ENCODE assay signal across 8 cellular contexts in the genomic region with DNA sequence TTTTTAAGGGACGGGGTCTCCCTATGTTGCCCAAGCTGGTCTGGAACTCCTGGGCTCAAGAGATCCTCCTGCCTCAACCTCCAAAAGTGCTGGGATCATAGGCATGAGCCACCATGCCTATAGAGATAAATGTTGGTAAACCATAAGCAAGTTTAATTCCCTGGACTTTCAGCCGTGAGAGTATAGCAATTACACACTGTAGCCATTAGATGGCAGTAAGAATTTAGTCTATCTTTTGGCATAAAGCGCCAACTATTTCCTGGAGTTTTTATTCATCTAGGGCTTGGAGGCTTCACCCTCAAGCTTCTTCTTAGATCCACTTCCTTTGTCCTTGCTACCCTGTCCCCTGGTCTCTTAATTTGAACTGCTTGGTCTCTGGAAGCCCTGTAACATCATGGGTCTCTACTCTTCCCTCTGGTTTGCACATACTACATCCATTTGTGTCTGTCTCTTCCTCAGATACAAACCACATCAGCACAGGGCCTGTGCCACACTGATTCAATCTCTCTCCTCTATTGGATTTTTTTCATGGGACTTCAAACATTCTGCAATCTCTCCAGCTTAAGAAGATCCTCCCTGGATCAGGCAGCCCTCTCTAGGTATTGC. TPM values are rescaled to one million over a fixed set of nuclear protein-coding genes. Genes with fewer than 3 reads are reported as not detected.
DNase-seq lines count a peak whose midpoint lies in the region; ATAC-seq, FAIRE-seq and TF ChIP-seq lines count a peak whose summit lies in the region.

No MANE protein-coding gene starts in this region.

- TF ChIP-seq POLR2A in H1 (IDR thresholded peaks at IDR 0.05; ENCODE audit: control extremely low read depth in 1 of 2, low read depth in 2 of 2, low read length in 2 of 2) = no peak

- CTCF ChIA-PET in activated naive CD4-positive, alpha-beta T cell treated with anti-CD3 and anti-CD28 coated beads for 36 hours (lab: Charles Lee) = interaction anchor here (0.6 to 6.7 kb wide), 11 partner anchors 10 to 1145 kb away, joined by 3 to 71 read pairs (median 6); a partner anchor contains a TSS
- CTCF ChIA-PET in H1 (lab: Charles Lee; ENCODE audit: partially characterized antibody) = interaction anchor here (0.6 to 8.0 kb wide), 40 partner anchors 9 to 480 kb away, joined by 3 to 106 read pairs (median 4); a partner anchor contains a TSS

- H3K27me3 Mint-ChIP-seq in activated naive CD4-positive, alpha-beta T cell treated with anti-CD3 and anti-CD28 coated beads for 36 hours (ENCODE audit: low read depth) = peaks cover 7% of the 10 kb centered on the region

- intact Hi-C loops in activated naive CD4-positive, alpha-beta T cell treated with anti-CD3 and anti-CD28 coated beads for 36 hours (cut with micrococcal nuclease) = loop anchor here (1.0 to 2.0 kb wide), 3 partner anchors 94 to 206 kb away; a partner anchor contains a TSS
- intact Hi-C loops in mucosa of descending colon (cut with DNase I, micrococcal nuclease) = loop anchor here (5.0 to 10.0 kb wide), 2 partner anchors 92 to 94 kb away; a partner anchor contains a TSS

- H2AK5ac ChIP-seq in H1 (ENCODE audit: low read depth, low read length) = no peak overlapping the region

- H3K4me1 Mint-ChIP-seq in activated naive CD4-positive, alpha-beta T cell treated with anti-CD3 and anti-CD28 coated beads for 36 hours (ENCODE audit: low read depth) = no peaks in the 10 kb centered on the region

- H3K14ac ChIP-seq in H1 (ENCODE audit: insufficient read length) = no peak overlapping the region

- no peak overlapping the region for H2BK20ac ChIP-seq in H1 (ENCODE audit: low read length)

- no peaks in the 10 kb centered on the region for H3K9me3 Mint-ChIP-seq in activated naive CD4-positive, alpha-beta T cell treated with anti-CD3 and anti-CD28 coated beads, Interleukin-2, amount 50 U/mL, for 72 hours
- no peaks in the 10 kb centered on the region for H3K9me3 Mint-ChIP-seq in activated naive CD4-positive, alpha-beta T cell treated with anti-CD3 and anti-CD28 coated beads for 36 hours

- H3K79me1 ChIP-seq in H1 (ENCODE audit: low read depth, low read length) = no peaks in the 10 kb centered on the region; the same call in 1 of the 2 replicates

- no peak overlapping the region for H3K23ac ChIP-seq in H1 (ENCODE audit: insufficient read length)

- no peaks in the 10 kb centered on the region for H3K79me2 ChIP-seq in H1 (ENCODE audit: control insufficient read depth in 1 of 2, insufficient read depth in 2 of 2, low read length in 2 of 2)

- TF ChIP-seq EP300 in H1 (IDR thresholded peaks at IDR 0.05; ENCODE audit: borderline replicate concordance in 1 of 2, low read depth in 2 of 2, low read length in 2 of 2) = no peak

- peak in 1 of 2 donors; percentile 9 for DNase-seq in activated naive CD4-positive, alpha-beta T cell treated with anti-CD3 and anti-CD28 coated beads, Interleukin-2, amount 50 U/mL, for 72 hours (ENCODE audit: low spot score in 2 of 2)
- DNase-seq in activated naive CD4-positive, alpha-beta T cell treated with anti-CD3 and anti-CD28 coated beads for 36 hours = no peak
- DNase-seq in HuH-7.5 (ENCODE audit: low spot score) = peak; percentile 19
- DNase-seq in RPMI7951 (ENCODE audit: low read depth) = peak; percentile 67
- no peak for DNase-seq in H1 (ENCODE audit: low read depth in 1 of 2, low spot score in 2 of 2)
- peak in 1 of 3 donors; percentile 21 for DNase-seq in mucosa of descending colon
- DNase-seq in GOT3 (lab: John Stamatoyannopoulos, UW) = no peak

- H3K18ac ChIP-seq in H1 (ENCODE audit: extremely low read depth, low read length) = no peak overlapping the region

- peak; percentile 72 to 79 for ATAC-seq in activated naive CD4-positive, alpha-beta T cell treated with anti-CD3 and anti-CD28 coated beads, Interleukin-2, amount 50 U/mL, for 72 hours
- ATAC-seq in GM21737 (IDR thresholded peaks at IDR 0.05; ENCODE audit: unreplicated experiment) = peak; percentile 48
- peak; percentile 83 for ATAC-seq in mucosa of descending colon

- H3K9me3 ChIP-seq in H1 (ENCODE audit: insufficient read depth in 2 of 2, low read depth in 1 of 2, low read length in 1 of 2) (no peaks in the 10 kb centered on the region), mucosa of descending colon (no peaks in the 10 kb centered on the region)

- no peak overlapping the region for H2BK120ac ChIP-seq in H1 (replicated peaks; ENCODE audit: low read depth, low read length)

- no peak overlapping the region for H3K4me3 ChIP-seq in H1 (ENCODE audit: extremely low read depth in 1 of 4, insufficient read depth in 2 of 4, low read depth in 3 of 4, low read length in 4 of 4)
- H3K4me3 ChIP-seq in mucosa of descending colon = no peak overlapping the region

- H3K56ac ChIP-seq in H1 (replicated peaks; ENCODE audit: insufficient read length, low read depth, low read length) = no peak overlapping the region

- no peak overlapping the region for H2BK12ac ChIP-seq in H1 (ENCODE audit: low read depth, low read length)

- TF ChIP-seq CTCF in H1 (IDR thresholded peaks at IDR 0.05; ENCODE audit: control extremely low read depth in 1 of 3, insufficient read depth in 1 of 3, low read depth in 1 of 3, low read length in 3 of 3) = peak in 2 of 3 experiments; percentile 57 to 70; a peak in 3 of 4 replicates
- TF ChIP-seq CTCF in mucosa of descending colon (IDR thresholded peaks at IDR 0.05) = peak; percentile 50

- H3K36me3 Mint-ChIP-seq in activated naive CD4-positive, alpha-beta T cell treated with anti-CD3 and anti-CD28 coated beads, Interleukin-2, amount 50 U/mL, for 72 hours = no peaks in the 10 kb centered on the region
- no peaks in the 10 kb centered on the region for H3K36me3 Mint-ChIP-seq in activated naive CD4-positive, alpha-beta T cell treated with anti-CD3 and anti-CD28 coated beads for 36 hours (ENCODE audit: low read depth)

- peak overlapping the region; percentile 98 for H2AFZ ChIP-seq in H1 (ENCODE audit: low read length)

- POLR2A ChIA-PET in H1 (lab: Charles Lee; ENCODE audit: partially characterized antibody) = interaction anchor here (0.8 to 2.8 kb wide), 6 partner anchors 10 to 207 kb away, joined by 3 to 24 read pairs (median 6); a partner anchor contains a TSS

- no peak overlapping the region for H3K4ac ChIP-seq in H1 (replicated peaks; ENCODE audit: insufficient read length, low read depth, low read length)

- peak; percentile 75 to 84 for TF ChIP-seq RAD21 in H1 (IDR thresholded peaks at IDR 0.05 in 1 of 2, conservative IDR thresholded peaks at IDR 0.05 in 1 of 2; ENCODE audit: low read depth in 2 of 2, low read length in 2 of 2)

- H4K91ac ChIP-seq in H1 (replicated peaks; ENCODE audit: insufficient read length, low read length) = no peak overlapping the region

- no peak overlapping the region for H4K5ac ChIP-seq in H1 (ENCODE audit: insufficient read length, low read depth, low read length)

- H4K8ac ChIP-seq in H1 (ENCODE audit: extremely low read depth, insufficient read depth, low read length) = no peak overlapping the region

- H3K4me1 ChIP-seq in H1 (replicated peaks in 1 of 4; ENCODE audit: control insufficient read depth in 3 of 4, insufficient read depth in 4 of 4, low read length in 3 of 4) (0 out of 7 replicates have a peak, but pooled peaks cover 0 to 2% (median 0%) of the 10 kb centered on the region in 4 experiments), mucosa of descending colon (ENCODE audit: low read depth) (peaks cover 14% of the 10 kb centered on the region)

- H4K20me1 ChIP-seq in H1 (replicated peaks in 1 of 2; ENCODE audit: control insufficient read depth in 1 of 2, insufficient read depth in 2 of 2, low read length in 2 of 2) = no peaks in the 10 kb centered on the region

- H3K9ac ChIP-seq in H1 (replicated peaks in 1 of 4; ENCODE audit: extremely low read depth in 1 of 4, low read depth in 3 of 4, low read length in 3 of 4) = no peak overlapping the region

- FAIRE-seq in H1 (lab: Jason Lieb, UNC) = peak; percentile 94

- no peaks in the 10 kb centered on the region for H3K36me3 ChIP-seq in H1 (ENCODE audit: control insufficient read depth in 2 of 4, insufficient read depth in 4 of 4, low read length in 3 of 4)
- H3K36me3 ChIP-seq in mucosa of descending colon (ENCODE audit: low read depth) = no peaks in the 10 kb centered on the region

- H2BK5ac ChIP-seq in H1 (ENCODE audit: low read depth, low read length) = peak overlapping the region; percentile 60; the same call in 1 of the 2 replicates

- peaks cover 0 to 1% (median 0%) of the 10 kb centered on the region in 4 experiments; a peak in 2 of 7 replicates for H3K27me3 ChIP-seq in H1 (replicated peaks in 1 of 4; ENCODE audit: control insufficient read depth in 3 of 4, extremely low read depth in 1 of 4, insufficient read depth in 3 of 4, low read length in 3 of 4)

- WGBS in H1 (ENCODE audit: extremely low coverage in 1 of 2, insufficient coverage in 1 of 2, insufficient read length in 1 of 2, insufficient replicate concordance in 2 of 2, low coverage in 1 of 2, low lambda C conversion rate in 2 of 2, missing lambda C conversion rate in 1 of 2), 2 experiments = 18% methylated on average over 3 of the region's 3 CpGs; no CpG with 5 or more reads in 1 of the 2 experiments

- H2BK15ac ChIP-seq in H1 (ENCODE audit: low read length) = no peak overlapping the region

- H3K4me3 Mint-ChIP-seq in activated naive CD4-positive, alpha-beta T cell treated with anti-CD3 and anti-CD28 coated beads for 36 hours = no peak overlapping the region

- no peak overlapping the region for H3K27ac Mint-ChIP-seq in activated naive CD4-positive, alpha-beta T cell treated with anti-CD3 and anti-CD28 coated beads, Interleukin-2, amount 50 U/mL, for 72 hours
- H3K27ac Mint-ChIP-seq in activated naive CD4-positive, alpha-beta T cell treated with anti-CD3 and anti-CD28 coated beads for 36 hours = no peak overlapping the region

- no peak overlapping the region for H3K4me2 ChIP-seq in H1 (ENCODE audit: insufficient read depth in 1 of 2, low read depth in 2 of 2, low read length in 2 of 2)

- no peaks in the 10 kb centered on the region; the same call in 1 of the 2 replicates for H3K23me2 ChIP-seq in H1 (ENCODE audit: low read depth, low read length)

- H3K27ac ChIP-seq in H1 (ENCODE audit: low read depth, low read length) = no peak overlapping the region

RNA-seq across cellular contexts. Expression of a gene that starts 38.2 kb away (rescaled TPM):
- total RNA-seq in activated naive CD4-positive, alpha-beta T cell treated with anti-CD3 and anti-CD28 coated beads, Interleukin-2, amount 50 U/mL, for 72 hours = not detected
- total RNA-seq in activated naive CD4-positive, alpha-beta T cell treated with anti-CD3 and anti-CD28 coated beads for 36 hours = not detected
- not detected in 2 replicates for total RNA-seq in RPMI7951 (2014; rRNA removed; shearing (Covaris generic))
- total RNA-seq in H1 (2021; fragmentation: NEBNext Ultra II Directional; extraction: Animal tissue kit (Norgen Biotek cat#: 25700)) = not detected in 2 replicates
- polyA plus RNA-seq in H1 (2011; rRNA removed) = not detected in 2 replicates
- polyA plus RNA-seq in H1 (2011; cell fraction: cytosol; rRNA removed) = not detected
- polyA plus RNA-seq in H1 (2011; cell fraction: nucleus; rRNA removed) = not detected
- not detected in 4 replicates for polyA plus RNA-seq in H1 (2012, experiment 1 of 2)
- not detected for polyA plus RNA-seq in H1 (2012, experiment 2 of 2)
- not detected for polyA plus RNA-seq in H1 (2013, experiment 1 of 2)
- polyA plus RNA-seq in H1 (2013, experiment 2 of 2) = not detected
- polyA minus RNA-seq in H1 (2011; rRNA and poly(A)+ RNA removed) = 0.41 TPM in 1 of 2 replicates, not detected in the other
- polyA minus RNA-seq in H1 (2011; cell fraction: cytosol; rRNA and poly(A)+ RNA removed) = not detected
- polyA minus RNA-seq in H1 (2011; cell fraction: nucleus; rRNA and poly(A)+ RNA removed) = not detected
- total RNA-seq in mucosa of descending colon = not detected

RNA-seq across cellular contexts. Expression of a gene that starts 48.7 kb away (rescaled TPM):
- total RNA-seq in activated naive CD4-positive, alpha-beta T cell treated with anti-CD3 and anti-CD28 coated beads, Interleukin-2, amount 50 U/mL, for 72 hours = not detected
- total RNA-seq in activated naive CD4-positive, alpha-beta T cell treated with anti-CD3 and anti-CD28 coated beads for 36 hours = not detected
- not detected in 2 replicates for total RNA-seq in RPMI7951 (2014; rRNA removed; shearing (Covaris generic))
- not detected in 2 replicates for total RNA-seq in H1 (2021; fragmentation: NEBNext Ultra II Directional; extraction: Animal tissue kit (Norgen Biotek cat#: 25700))
- polyA plus RNA-seq in H1 (2011; rRNA removed) = not detected in 2 replicates
- polyA plus RNA-seq in H1 (2011; cell fraction: cytosol; rRNA removed) = not detected
- polyA plus RNA-seq in H1 (2011; cell fraction: nucleus; rRNA removed) = 0.04 TPM
- polyA plus RNA-seq in H1 (2012, experiment 1 of 2) = 0.12 to 0.17 TPM in 2 of 4 replicates, not detected in the others
- polyA plus RNA-seq in H1 (2012, experiment 2 of 2) = not detected
- polyA plus RNA-seq in H1 (2013, experiment 1 of 2) = not detected
- not detected for polyA plus RNA-seq in H1 (2013, experiment 2 of 2)
- polyA minus RNA-seq in H1 (2011; rRNA and poly(A)+ RNA removed) = 0.27 TPM in 1 of 2 replicates, not detected in the other
- not detected for polyA minus RNA-seq in H1 (2011; cell fraction: cytosol; rRNA and poly(A)+ RNA removed)
- not detected for polyA minus RNA-seq in H1 (2011; cell fraction: nucleus; rRNA and poly(A)+ RNA removed)
- not detected for total RNA-seq in mucosa of descending colon

Comparison
In these comparisons a context has a peak if more than half of its experiments do, and no peak if none do; other contexts are left out.
1. DNase-seq: peak in HuH-7.5 (single experiment) and RPMI7951 (single experiment); none in activated naive CD4-positive, alpha-beta T cell treated with anti-CD3 and anti-CD28 coated beads for 36 hours (single experiment), H1 (0 of 2) and GOT3 (single experiment).
2. Peak in every context shown above with its lines, with median percentiles within 50 percentile points of each other: ATAC-seq.